In genomic region chr20:62069741-62070216, GRCh38 we compare ENCODE assay signal across 13 cellular contexts. TPM values are rescaled to one million over a fixed set of nuclear protein-coding genes. Genes with fewer than 3 reads are reported as not detected.
DNase-seq lines count a peak whose midpoint lies in the region; ATAC-seq and TF ChIP-seq lines count a peak whose summit lies in the region.
"Had no signal": no experiment of that assay in that cellular context is flagged by ENCODE, and none has a peak within 500 bp of the region (broad histone marks: within the 10 kb centered on the region; RNA-seq: fewer than 3 reads in every experiment).

No MANE protein-coding gene starts in this region.

- no peaks in the 10 kb centered on the region for H3K27me3 ChIP-seq in mucosa of rectum (ENCODE audit: control insufficient read depth in 2 of 2, insufficient read depth in 2 of 2, low read length in 2 of 2)
- H3K27me3 ChIP-seq in thyroid gland, result no peaks in the 10 kb centered on the region

- no peaks in the 10 kb centered on the region for H3K36me3 ChIP-seq in mucosa of rectum (ENCODE audit: control insufficient read depth in 2 of 2, insufficient read depth in 2 of 2, low read length in 2 of 2)
- H3K36me3 ChIP-seq in thyroid gland, result no peaks in the 10 kb centered on the region

- DNase-seq in A172 (ENCODE audit: low spot score), result peak; percentile 69
- DNase-seq in LHCN-M2 (ENCODE audit: low read depth), result peak; percentile 75
- DNase-seq in cardiac fibroblast (ENCODE audit: low read depth in 2 of 2), result peak; percentile 27 to 47
- DNase-seq in NCI-H82 (lab: John Stamatoyannopoulos, UW), result no peak
- no peak for DNase-seq in thyroid gland
- DNase-seq: activated CD8-positive, alpha-beta memory T cell treated with anti-CD3 and anti-CD28 coated beads, Interleukin-2, amount 10 ng/mL, durations not matched to agents 7 days and 5 days; immature natural killer cell; NCI-H1930; stimulated activated CD4-positive, alpha-beta T cell treated with anti-CD3 and anti-CD28 coated beads, Interleukin-4, amount 100 ng/mL, for 1 hour; stimulated activated naive CD8-positive, alpha-beta T cell treated with anti-CD3 and anti-CD28 coated beads, Interleukin-15, amount 100 ng/mL, for 72 hours had no signal

- intact Hi-C loops in thyroid gland (cut with DNase I), result loop anchor here (5.0 kb wide), 2 partner anchors 53 to 73 kb away; partner anchors contain the start of genes LSM14B, PSMA7 and SS18L1

- no peak for TF ChIP-seq POLR2A in thyroid gland (IDR thresholded peaks at IDR 0.05)

- ATAC-seq in GM18868 (IDR thresholded peaks at IDR 0.05; ENCODE audit: unreplicated experiment) (no peak), HG02970 (IDR thresholded peaks at IDR 0.05; ENCODE audit: low FRiP score, unreplicated experiment) (no peak)
- ATAC-seq: activated CD8-positive, alpha-beta memory T cell treated with anti-CD3 and anti-CD28 coated beads, Interleukin-2, amount 10 ng/mL, durations not matched to agents 7 days and 5 days; stimulated activated naive CD8-positive, alpha-beta T cell treated with anti-CD3 and anti-CD28 coated beads, Interleukin-15, amount 100 ng/mL, for 72 hours had no signal

- peaks cover 31 to 38% of the 10 kb centered on the region in 2 donors for H3K4me1 ChIP-seq in mucosa of rectum (ENCODE audit: control insufficient read depth in 2 of 2, insufficient read depth in 2 of 2, low read length in 2 of 2)
- H3K4me1 ChIP-seq in thyroid gland, result peaks cover 7 to 10% of the 10 kb centered on the region in 2 donors

- TF ChIP-seq CTCF in cardiac fibroblast (IDR thresholded peaks at IDR 0.05; ENCODE audit: low read depth, low read length) (no peak), thyroid gland (IDR thresholded peaks at IDR 0.05) (no peak)

- H3K9ac ChIP-seq in mucosa of rectum (ENCODE audit: low read depth in 1 of 2, low read length in 2 of 2), result no peak overlapping the region

- WGBS in thyroid gland, 2 donors, result 81 to 93% methylated on average over 10 to 11 of the region's 11 CpGs

- H3K27ac ChIP-seq in mucosa of rectum (ENCODE audit: low read depth in 2 of 2, low read length in 2 of 2) (peak overlapping the region; percentile 61 to 62), thyroid gland (no peak overlapping the region)

- peaks cover 0 to 5% of the 10 kb centered on the region in 2 donors for H3K9me3 ChIP-seq in mucosa of rectum (ENCODE audit: control insufficient read depth in 2 of 2, low read length in 2 of 2)
- H3K9me3 ChIP-seq in thyroid gland, result no peaks in the 10 kb centered on the region

- no peak overlapping the region for H3K4me3 ChIP-seq in cardiac fibroblast (replicated peaks in 1 of 2; ENCODE audit: low read depth in 2 of 2, low read length in 2 of 2)
- peak overlapping the region in 1 of 2 donors; percentile 5 for H3K4me3 ChIP-seq in mucosa of rectum (ENCODE audit: low read length in 2 of 2)
- H3K4me3 ChIP-seq in thyroid gland (replicated peaks in 1 of 3), result no peak overlapping the region

RNA-seq across cellular contexts. Expression of gene TAF4, which starts 4.1 kb away (rescaled TPM):
- 5.1 TPM in 2 replicates for total RNA-seq in A172 (2014; rRNA removed; shearing (Covaris generic))
- total RNA-seq in LHCN-M2 (2014; rRNA removed) (4.4 and 16.1 TPM in 2 replicates), thyroid gland (10 to 100 TPM; 13.9 to 22.0 (median 18.6) TPM)
- 3.4 TPM for polyA plus RNA-seq in LHCN-M2 (2012)

RNA-seq across cellular contexts. Expression of gene LSM14B, which starts 52.5 kb away (rescaled TPM):
- total RNA-seq in A172 (2014; rRNA removed; shearing (Covaris generic)), result 45.6 and 55.0 TPM in 2 replicates
- total RNA-seq in LHCN-M2 (2014; rRNA removed), result 55.9 and 61.1 TPM in 2 replicates
- polyA plus RNA-seq in LHCN-M2 (2012), result 34.7 TPM
- total RNA-seq in thyroid gland, result 10 to 100 TPM; 25.3 to 27.9 (median 25.6) TPM

Comparison
In these comparisons a context has a peak if more than half of its experiments do, and no peak if none do; other contexts are left out.
1. DNase-seq: peak in A172 (single experiment), LHCN-M2 (single experiment) and cardiac fibroblast (2 of 2); none in NCI-H82 (single experiment) and thyroid gland (0 of 2).
2. H3K27ac ChIP-seq: peak in mucosa of rectum (2 of 2); none in thyroid gland (0 of 3).